1 cellular context compared by ENCODE assay signal in the genomic region with DNA sequence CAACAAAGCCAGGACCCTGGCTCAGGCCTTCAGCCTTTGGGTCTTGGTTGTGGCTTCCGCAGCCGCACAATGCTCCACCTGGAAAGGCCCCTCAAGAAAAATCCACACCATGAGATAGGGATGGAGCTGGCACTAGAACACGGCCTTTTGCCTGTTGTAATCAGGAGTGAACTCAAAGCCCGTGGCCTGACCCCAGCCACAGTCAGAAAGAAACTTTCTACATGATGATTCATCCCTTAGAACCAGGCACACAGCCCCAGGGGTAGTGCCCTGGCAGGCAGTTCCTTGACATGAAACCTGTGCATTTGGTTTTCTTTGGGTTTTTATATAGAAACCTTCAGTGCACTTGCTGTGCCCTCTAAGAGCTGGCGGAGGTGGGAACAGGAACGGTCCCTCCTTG.
TF ChIP-seq lines count a peak whose summit lies in the region.

No MANE protein-coding gene starts in this region.

TF ChIP-seq in liver, 16 proteins besides CTCF, POLR2A, EP300 and RAD21 (continued from another document):
- TF ChIP-seq, protein P1, sequence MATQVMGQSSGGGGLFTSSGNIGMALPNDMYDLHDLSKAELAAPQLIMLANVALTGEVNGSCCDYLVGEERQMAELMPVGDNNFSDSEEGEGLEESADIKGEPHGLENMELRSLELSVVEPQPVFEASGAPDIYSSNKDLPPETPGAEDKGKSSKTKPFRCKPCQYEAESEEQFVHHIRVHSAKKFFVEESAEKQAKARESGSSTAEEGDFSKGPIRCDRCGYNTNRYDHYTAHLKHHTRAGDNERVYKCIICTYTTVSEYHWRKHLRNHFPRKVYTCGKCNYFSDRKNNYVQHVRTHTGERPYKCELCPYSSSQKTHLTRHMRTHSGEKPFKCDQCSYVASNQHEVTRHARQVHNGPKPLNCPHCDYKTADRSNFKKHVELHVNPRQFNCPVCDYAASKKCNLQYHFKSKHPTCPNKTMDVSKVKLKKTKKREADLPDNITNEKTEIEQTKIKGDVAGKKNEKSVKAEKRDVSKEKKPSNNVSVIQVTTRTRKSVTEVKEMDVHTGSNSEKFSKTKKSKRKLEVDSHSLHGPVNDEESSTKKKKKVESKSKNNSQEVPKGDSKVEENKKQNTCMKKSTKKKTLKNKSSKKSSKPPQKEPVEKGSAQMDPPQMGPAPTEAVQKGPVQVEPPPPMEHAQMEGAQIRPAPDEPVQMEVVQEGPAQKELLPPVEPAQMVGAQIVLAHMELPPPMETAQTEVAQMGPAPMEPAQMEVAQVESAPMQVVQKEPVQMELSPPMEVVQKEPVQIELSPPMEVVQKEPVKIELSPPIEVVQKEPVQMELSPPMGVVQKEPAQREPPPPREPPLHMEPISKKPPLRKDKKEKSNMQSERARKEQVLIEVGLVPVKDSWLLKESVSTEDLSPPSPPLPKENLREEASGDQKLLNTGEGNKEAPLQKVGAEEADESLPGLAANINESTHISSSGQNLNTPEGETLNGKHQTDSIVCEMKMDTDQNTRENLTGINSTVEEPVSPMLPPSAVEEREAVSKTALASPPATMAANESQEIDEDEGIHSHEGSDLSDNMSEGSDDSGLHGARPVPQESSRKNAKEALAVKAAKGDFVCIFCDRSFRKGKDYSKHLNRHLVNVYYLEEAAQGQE (IDR thresholded peaks at IDR 0.05) = no peak
TF ChIP-seq in liver: peak in this region for 5.
